In genomic region chr5:163459888-163460561, GRCh38 we compare ENCODE assay signal across 8 cellular contexts. TPM values are rescaled to one million over a fixed set of nuclear protein-coding genes. Genes with fewer than 3 reads are reported as not detected.
DNase-seq lines count a peak whose midpoint lies in the region; ATAC-seq and TF ChIP-seq lines count a peak whose summit lies in the region.

Gene NUDCD2 (minus strand): TSS chr5:163460102. CDS start chr5:163460050, 52 bp downstream.

- H3K9me3 Mint-ChIP-seq in naive thymus-derived CD4-positive, alpha-beta T cell = peaks cover 0 to 6% (median 0%) of the 10 kb centered on the region in 11 donors
- no peaks in the 10 kb centered on the region for H3K9me3 Mint-ChIP-seq in stimulated activated naive B cell treated with anti-CD40 and anti-IgM and Interleukin-4, amounts not matched to agents 10 μg/mL and 1 μg/mL and 100 μg/mL, for 72 hours

- H3K36me3 ChIP-seq in GM23248 (ENCODE audit: low read depth) (no peaks in the 10 kb centered on the region), fibroblast of lung (ENCODE audit: control insufficient read depth, insufficient read depth, low read length) (no peaks in the 10 kb centered on the region)
- H3K36me3 ChIP-seq in naive thymus-derived CD4-positive, alpha-beta T cell (ENCODE audit: control insufficient read depth in 2 of 3, insufficient read depth in 3 of 3, low read length in 3 of 3) = peaks cover 0 to 8% (median 1%) of the 10 kb centered on the region in 3 experiments

- H4K20me1 ChIP-seq in GM23248 (ENCODE audit: insufficient read depth) (no peaks in the 10 kb centered on the region), fibroblast of lung (ENCODE audit: control insufficient read depth, extremely low read depth, insufficient read depth, low read length) (no peaks in the 10 kb centered on the region)

- peaks cover 23% of the 10 kb centered on the region for H3K4me1 ChIP-seq in GM23248 (ENCODE audit: insufficient read depth)
- no peaks in the 10 kb centered on the region for H3K4me1 ChIP-seq in fibroblast of lung (ENCODE audit: control insufficient read depth, extremely low read depth, insufficient read depth, low read length)
- peaks cover 8 to 23% of the 10 kb centered on the region in 2 donors for H3K4me1 ChIP-seq in naive thymus-derived CD4-positive, alpha-beta T cell (ENCODE audit: control insufficient read depth in 2 of 2, insufficient read depth in 2 of 2, low read length in 2 of 2)

- H3K79me2 ChIP-seq in GM23248 (ENCODE audit: insufficient read depth) (peaks cover 53% of the 10 kb centered on the region), fibroblast of lung (ENCODE audit: control insufficient read depth, insufficient read depth, low read length) (peaks cover 44% of the 10 kb centered on the region)

- WGBS in GM23248 (ENCODE audit: low coverage in 1 of 2, low lambda C conversion rate in 2 of 2, missing lambda C conversion rate in 2 of 2), 2 experiments = 1 to 2% methylated on average over 43 to 53 of the region's 53 CpGs

- no peaks in the 10 kb centered on the region for H3K27me3 Mint-ChIP-seq in naive thymus-derived CD4-positive, alpha-beta T cell
- no peaks in the 10 kb centered on the region for H3K27me3 Mint-ChIP-seq in stimulated activated naive B cell treated with anti-CD40 and anti-IgM and Interleukin-4, amounts not matched to agents 10 μg/mL and 1 μg/mL and 100 μg/mL, for 72 hours

- peak within 1 kb of the TSS; percentile 85 for H3K4me3 ChIP-seq in GM23248
- peak within 1 kb of the TSS; percentile 90 to 93 (median 91) for H3K4me3 ChIP-seq in fibroblast of lung (replicated peaks in 1 of 4; ENCODE audit: control extremely low read depth in 1 of 4, insufficient read depth in 1 of 4, low read depth in 3 of 4, low read length in 4 of 4)
- H3K4me3 ChIP-seq in naive thymus-derived CD4-positive, alpha-beta T cell (ENCODE audit: low read length) = peak within 1 kb of the TSS; percentile 91

- CTCF ChIA-PET in naive thymus-derived CD4-positive, alpha-beta T cell (lab: Charles Lee) = interaction anchor here (0.9 to 3.4 kb wide), 9 partner anchors 15 to 51 kb away, joined by 3 to 18 read pairs (median 4); partner anchors contain the start of genes CCNG1 and MAT2B

- H3K27ac ChIP-seq in GM23248 = peak within 1 kb of the TSS; percentile 97
- H3K27ac ChIP-seq in fibroblast of lung (ENCODE audit: insufficient read depth, low read length) = peak within 1 kb of the TSS; percentile 98
- peak within 1 kb of the TSS; percentile 98 for H3K27ac ChIP-seq in naive thymus-derived CD4-positive, alpha-beta T cell (ENCODE audit: low read depth, low read length)

- H2AFZ ChIP-seq in GM23248 (peak within 1 kb of the TSS; percentile 97), fibroblast of lung (ENCODE audit: low read length) (peak within 1 kb of the TSS; percentile 99)

- H3K27ac Mint-ChIP-seq in naive thymus-derived CD4-positive, alpha-beta T cell = peak within 1 kb of the TSS; percentile 99 to 100 (median 99)
- peak within 1 kb of the TSS; percentile 99 for H3K27ac Mint-ChIP-seq in stimulated activated naive B cell treated with anti-CD40 and anti-IgM and Interleukin-4, amounts not matched to agents 10 μg/mL and 1 μg/mL and 100 μg/mL, for 72 hours

- H3K9me2 ChIP-seq in GM23248 (ENCODE audit: insufficient read depth) = no peaks in the 10 kb centered on the region

- H3K27me3 ChIP-seq in GM23248 (replicated peaks; ENCODE audit: insufficient read depth) (no peaks in the 10 kb centered on the region), fibroblast of lung (ENCODE audit: control insufficient read depth, insufficient read depth, low read length) (no peaks in the 10 kb centered on the region)
- H3K27me3 ChIP-seq in naive thymus-derived CD4-positive, alpha-beta T cell (ENCODE audit: control insufficient read depth in 2 of 2, insufficient read depth in 2 of 2, low read length in 2 of 2) = no peaks in the 10 kb centered on the region

- H3F3A ChIP-seq in GM23248 (ENCODE audit: insufficient read depth) = peaks cover 36% of the 10 kb centered on the region

- intact Hi-C loops in naive thymus-derived CD4-positive, alpha-beta T cell (cut with micrococcal nuclease) = loop anchor here (1.0 kb wide), 4 partner anchors 10 to 45 kb away; partner anchors contain the start of genes CCNG1 (in 2 of the 2) and MAT2B (in 2 of the 2)

- H3K4me3 Mint-ChIP-seq in naive thymus-derived CD4-positive, alpha-beta T cell = peak within 1 kb of the TSS; percentile 90 to 99 (median 97)
- H3K4me3 Mint-ChIP-seq in stimulated activated naive B cell treated with anti-CD40 and anti-IgM and Interleukin-4, amounts not matched to agents 10 μg/mL and 1 μg/mL and 100 μg/mL, for 72 hours = peak within 1 kb of the TSS; percentile 95 to 98

- peak in 1 of 2 donors; percentile 21 for TF ChIP-seq CTCF in fibroblast of lung (conservative IDR thresholded peaks at IDR 0.05 in 1 of 2, IDR thresholded peaks at IDR 0.05 in 1 of 2; ENCODE audit: low read depth in 1 of 2, low read length in 2 of 2)

- H3K9me3 ChIP-seq in GM23248 (ENCODE audit: low read depth) = no peaks in the 10 kb centered on the region
- H3K9me3 ChIP-seq in fibroblast of lung (ENCODE audit: control insufficient read depth, insufficient read depth, low read depth, low read length) = no peaks in the 10 kb centered on the region
- no peaks in the 10 kb centered on the region for H3K9me3 ChIP-seq in naive thymus-derived CD4-positive, alpha-beta T cell (ENCODE audit: control insufficient read depth in 2 of 3, low read length in 3 of 3)

- peak; percentile 89 for ATAC-seq in naive thymus-derived CD4-positive, alpha-beta T cell
- peak; percentile 87 for ATAC-seq in stimulated activated naive B cell treated with anti-CD40 and anti-IgM and Interleukin-4, amounts not matched to agents 10 μg/mL and 1 μg/mL and 100 μg/mL, for 72 hours (replicated peaks)

- DNase-seq in EH (ENCODE audit: low read depth) (peak; percentile 99), GM23248 (peak; percentile 99), Kasumi-1 (lab: John Stamatoyannopoulos, UW) (peak; percentile 99), RPMI7951 (ENCODE audit: low read depth) (peak; percentile 98), fibroblast of lung (ENCODE audit: low read depth in 2 of 2) (peak; percentile 98 to 99)
- peak; percentile 84 to 92 for DNase-seq in activated T-helper 1 cell treated with anti-CD3 and anti-CD28 coated beads, Interleukin-2, amount 50 U/mL, for 16 hours (ENCODE audit: low read depth in 1 of 2, low spot score in 1 of 2)
- peak; percentile 94 to 99 (median 98) for DNase-seq in naive thymus-derived CD4-positive, alpha-beta T cell
- DNase-seq in stimulated activated naive B cell treated with anti-CD40 and anti-IgM and Interleukin-4, amounts not matched to agents 10 μg/mL and 1 μg/mL and 100 μg/mL, for 72 hours = peak; percentile 92

- POLR2A ChIA-PET in naive thymus-derived CD4-positive, alpha-beta T cell (lab: Charles Lee) = interaction anchor here (0.6 to 9.7 kb wide), 17 partner anchors 8 to 445 kb away, joined by 3 to 238 read pairs (median 6); partner anchors contain the start of genes CCNG1 and MAT2B

- peak within 1 kb of the TSS; percentile 92 for H3K9ac ChIP-seq in GM23248
- peak within 1 kb of the TSS; percentile 95 for H3K9ac ChIP-seq in fibroblast of lung (ENCODE audit: insufficient read depth, low read length)

- peaks cover 5 to 24% (median 15%) of the 10 kb centered on the region in 5 donors for H3K36me3 Mint-ChIP-seq in naive thymus-derived CD4-positive, alpha-beta T cell
- peaks cover 12 to 31% of the 10 kb centered on the region in 2 donors for H3K36me3 Mint-ChIP-seq in stimulated activated naive B cell treated with anti-CD40 and anti-IgM and Interleukin-4, amounts not matched to agents 10 μg/mL and 1 μg/mL and 100 μg/mL, for 72 hours

- H3K4me1 Mint-ChIP-seq in naive thymus-derived CD4-positive, alpha-beta T cell = peaks cover 19 to 63% (median 53%) of the 10 kb centered on the region in 7 donors
- peaks cover 7 to 37% of the 10 kb centered on the region in 2 donors for H3K4me1 Mint-ChIP-seq in stimulated activated naive B cell treated with anti-CD40 and anti-IgM and Interleukin-4, amounts not matched to agents 10 μg/mL and 1 μg/mL and 100 μg/mL, for 72 hours

- in situ Hi-C loops in GM23248 (cut with MboI) = no loop called here

- peak within 1 kb of the TSS; percentile 94 for H3K4me2 ChIP-seq in GM23248 (ENCODE audit: unreplicated experiment)
- H3K4me2 ChIP-seq in fibroblast of lung (ENCODE audit: extremely low read depth, insufficient read depth, low read length) = peak within 1 kb of the TSS; percentile 97

RNA-seq across cellular contexts. Expression of gene NUDCD2, which starts in this region (rescaled TPM):
- total RNA-seq in GM23248 (2014; rRNA removed; shearing (Covaris generic)) = 2.7 and 4.9 TPM in 2 replicates
- polyA plus RNA-seq in GM23248 (2016; fragmentation: Nextera tagmentation; extraction: Ambion mirVana) = 57.8 and 59.0 TPM in 2 replicates
- total RNA-seq in RPMI7951 (2014; rRNA removed; shearing (Covaris generic)) = 7.3 and 10.4 TPM in 2 replicates
- 6.4 and 7.4 TPM in 2 replicates for total RNA-seq in fibroblast of lung
- 5.4 and 5.9 TPM in 2 replicates for polyA plus RNA-seq in fibroblast of lung
- polyA plus RNA-seq in fibroblast of lung (2012) = 14.5 and 19.9 TPM in 2 replicates
- polyA minus RNA-seq in fibroblast of lung (ENCODE audit: low replicate concordance) = 0.20 and 0.41 TPM in 2 replicates
- 10 to 100 TPM; 17.9 to 34.0 (median 27.1) TPM for total RNA-seq in naive thymus-derived CD4-positive, alpha-beta T cell
- polyA plus RNA-seq in naive thymus-derived CD4-positive, alpha-beta T cell = 10 to 100 TPM; 58.8 to 62.8 TPM

Comparison
In these comparisons a context has a peak if more than half of its experiments do, and no peak if none do; other contexts are left out.
1. Peak in every context shown above with its lines: DNase-seq, ATAC-seq, H3K4me3 ChIP-seq and H3K27ac ChIP-seq.